ENCODE assay signal across 1 cellular context in genomic region chr19:4575978-4576933, GRCh38.
TF ChIP-seq lines count a peak whose summit lies in the region.

No MANE protein-coding gene starts in this region.

TF ChIP-seq in K562, 482 proteins besides CTCF, POLR2A, EP300 and RAD21 (continues in another document):
- 0 out of 2 replicates have a peak, but pooled peaks have one; percentile 40 for TF ChIP-seq THAP12 (CRISPR knock-in tag; IDR thresholded peaks at IDR 0.05)
- TF ChIP-seq ZNF347 (CRISPR knock-in tag; IDR thresholded peaks at IDR 0.05; ENCODE audit: low read depth): no peak
- no peak for TF ChIP-seq TEAD1 (CRISPR knock-in tag; IDR thresholded peaks at IDR 0.05)
- 0 out of 2 replicates have a peak, but pooled peaks have one; percentile 40 for TF ChIP-seq NKRF (IDR thresholded peaks at IDR 0.05; ENCODE audit: borderline replicate concordance)
- TF ChIP-seq ATF2 (CRISPR knock-in tag; IDR thresholded peaks at IDR 0.05): no peak
- no peak for TF ChIP-seq SUPT5H (IDR thresholded peaks at IDR 0.05)
- TF ChIP-seq SAP30 (IDR thresholded peaks at IDR 0.05; ENCODE audit: borderline replicate concordance, insufficient read depth, low read depth, low read length, poor library complexity, severe bottlenecking): no peak
- peak; percentile 68; the same call in 1 of the 2 replicates for TF ChIP-seq CBX1 (IDR thresholded peaks at IDR 0.05; ENCODE audit: low read depth)
- peak; percentile 97 for TF ChIP-seq PTBP1 (IDR thresholded peaks at IDR 0.05; ENCODE audit: low read depth, low read length)
- TF ChIP-seq JUND (IDR thresholded peaks at IDR 0.05; ENCODE audit: borderline replicate concordance, low read depth, low read length): 0 out of 2 replicates have a peak, but pooled peaks have one; percentile 10
- TF ChIP-seq JUND (tag; IDR thresholded peaks at IDR 0.05; ENCODE audit: borderline replicate concordance, low read depth, low read length): no peak; the same call in 2 of the 3 replicates
- no peak for TF ChIP-seq ZNF324 (CRISPR knock-in tag; IDR thresholded peaks at IDR 0.05)
- 0 out of 2 replicates have a peak, but pooled peaks have one; percentile 29 for TF ChIP-seq THRAP3 (IDR thresholded peaks at IDR 0.05; ENCODE audit: borderline replicate concordance)
- no peak for TF ChIP-seq CBX2 (IDR thresholded peaks at IDR 0.05; ENCODE audit: insufficient read depth, low read length, poor library complexity, severe bottlenecking)
- no peak for TF ChIP-seq KLF1 (tag; IDR thresholded peaks at IDR 0.05)
- no peak for TF ChIP-seq MCM3 (IDR thresholded peaks at IDR 0.05)
- peak; percentile 33; the same call in 1 of the 2 replicates for TF ChIP-seq DPF2 (IDR thresholded peaks at IDR 0.05)
- peak; percentile 94 for TF ChIP-seq RBM25 (IDR thresholded peaks at IDR 0.05; ENCODE audit: low read depth, low read length, severe bottlenecking)
- no peak for TF ChIP-seq OTX1 (CRISPR knock-in tag; IDR thresholded peaks at IDR 0.05)
- no peak for TF ChIP-seq MCM7 (IDR thresholded peaks at IDR 0.05)
- no peak for TF ChIP-seq ELK1 (CRISPR knock-in tag; IDR thresholded peaks at IDR 0.05)
- no peak for TF ChIP-seq GATAD2B (IDR thresholded peaks at IDR 0.05; ENCODE audit: borderline replicate concordance)
- no peak for TF ChIP-seq HNRNPK (IDR thresholded peaks at IDR 0.05; ENCODE audit: low read depth, low read length, poor library complexity, severe bottlenecking)
- no peak for TF ChIP-seq ZNF282 (CRISPR knock-in tag; IDR thresholded peaks at IDR 0.05)
- peak; percentile 33; the same call in 1 of the 2 replicates for TF ChIP-seq ARID1B (IDR thresholded peaks at IDR 0.05)
- peak; percentile 34 for TF ChIP-seq ASH1L (IDR thresholded peaks at IDR 0.05; ENCODE audit: borderline replicate concordance, low read depth, partially characterized antibody)
- TF ChIP-seq NUFIP1 (IDR thresholded peaks at IDR 0.05; ENCODE audit: partially characterized antibody): no peak
- no peak for TF ChIP-seq SIX5 (IDR thresholded peaks at IDR 0.05; ENCODE audit: borderline replicate concordance in 1 of 2, insufficient read depth in 1 of 2, low read depth in 1 of 2, low read length in 2 of 2)
- TF ChIP-seq CTBP1 (IDR thresholded peaks at IDR 0.05; ENCODE audit: borderline replicate concordance): peak; percentile 57; the same call in 1 of the 2 replicates
- no peak for TF ChIP-seq SAFB2 (IDR thresholded peaks at IDR 0.05; ENCODE audit: borderline replicate concordance, low read depth, low read length, severe bottlenecking)
- TF ChIP-seq CHD4 (IDR thresholded peaks at IDR 0.05; ENCODE audit: insufficient read depth, insufficient replicate concordance, low read depth, low read length, poor library complexity, severe bottlenecking): peak; percentile 73
- 0 out of 2 replicates have a peak, but pooled peaks have one; percentile 30 for TF ChIP-seq PHTF2 (CRISPR knock-in tag; IDR thresholded peaks at IDR 0.05)
- TF ChIP-seq SPI1 (IDR thresholded peaks at IDR 0.05; ENCODE audit: borderline replicate concordance, low read depth, low read length): no peak
- TF ChIP-seq ZNF398 (CRISPR knock-in tag; IDR thresholded peaks at IDR 0.05): no peak
- no peak for TF ChIP-seq PBX2 (CRISPR knock-in tag; IDR thresholded peaks at IDR 0.05; ENCODE audit: low read depth)
- no peak for TF ChIP-seq PBX2 (tag; conservative IDR thresholded peaks at IDR 0.05; ENCODE audit: low read depth)
- no peak for TF ChIP-seq HMBOX1 (IDR thresholded peaks at IDR 0.05)
- no peak for TF ChIP-seq NCOA2 (IDR thresholded peaks at IDR 0.05; ENCODE audit: partially characterized antibody in 2 of 2)
- TF ChIP-seq FOXJ2 (tag; IDR thresholded peaks at IDR 0.05): no peak
- TF ChIP-seq ZFX (CRISPR knock-in tag; IDR thresholded peaks at IDR 0.05): no peak
- TF ChIP-seq ARID2 (IDR thresholded peaks at IDR 0.05): peak; percentile 47; the same call in 1 of the 2 replicates
- no peak for TF ChIP-seq POU5F1 (IDR thresholded peaks at IDR 0.05; ENCODE audit: borderline replicate concordance, low read depth, low read length, partially characterized antibody)
- TF ChIP-seq RB1 (IDR thresholded peaks at IDR 0.05; ENCODE audit: low read depth): 0 out of 2 replicates have a peak, but pooled peaks have one; percentile 45
- TF ChIP-seq ATF7 (IDR thresholded peaks at IDR 0.05): peak; percentile 16; the same call in 1 of the 2 replicates
- no peak for TF ChIP-seq U2AF2 (optimal IDR thresholded peaks at IDR 0.05; ENCODE audit: low read depth, low read length)
- no peak for TF ChIP-seq CLOCK (CRISPR knock-in tag; IDR thresholded peaks at IDR 0.05; ENCODE audit: borderline replicate concordance)
- TF ChIP-seq SP1 (CRISPR knock-in tag; IDR thresholded peaks at IDR 0.05): peak; percentile 60; the same call in 1 of the 2 replicates
- TF ChIP-seq ATF3 (IDR thresholded peaks at IDR 0.05): no peak
- no peak for TF ChIP-seq ATF3 (CRISPR knock-in tag; conservative IDR thresholded peaks at IDR 0.05)
- TF ChIP-seq ELK3 (CRISPR knock-in tag; IDR thresholded peaks at IDR 0.05): no peak
